Comparison of ENCODE assay signal across 25 cellular contexts in the genomic region with DNA sequence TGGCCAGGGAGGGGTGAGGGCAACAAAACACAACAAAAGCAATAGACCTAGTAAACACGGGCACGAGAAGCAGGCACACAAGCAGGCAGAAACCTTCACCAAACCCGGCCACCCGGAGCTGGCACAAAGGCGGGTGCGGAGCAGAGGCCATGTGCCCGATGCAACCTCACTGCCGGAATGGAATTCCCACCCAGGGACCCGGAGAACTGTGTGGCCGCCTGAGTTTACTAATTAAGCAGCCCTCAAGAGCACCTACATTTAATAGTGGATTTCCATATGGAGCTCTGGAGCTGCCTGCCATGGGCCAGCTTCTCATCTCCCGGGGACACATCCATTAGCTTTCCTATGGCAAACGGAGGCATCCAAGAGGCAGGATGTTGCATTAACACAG.
DNase-seq lines count a peak whose midpoint lies in the region; ATAC-seq and TF ChIP-seq lines count a peak whose summit lies in the region.
"Had no signal": no experiment of that assay in that cellular context is flagged by ENCODE, and none has a peak within 500 bp of the region (broad histone marks: within the 10 kb centered on the region; RNA-seq: fewer than 3 reads in every experiment).

No MANE protein-coding gene starts in this region.

- no peaks in the 10 kb centered on the region for H3K4me1 ChIP-seq in lung (ENCODE audit: control insufficient read depth in 2 of 2, insufficient read depth in 2 of 2, low read length in 2 of 2)
- H3K4me1 ChIP-seq: Caco-2 had no signal

- intact Hi-C loops in activated CD4-positive, alpha-beta T cell treated with anti-CD3 and anti-CD28 coated beads, Interleukin-2, amount 10 ng/mL, durations not matched to agents 24 days and 14 days (cut with micrococcal nuclease) = no loop called here

- H3K27ac ChIP-seq in lung (ENCODE audit: low read depth in 1 of 2, low read length in 1 of 2) = no peak overlapping the region
- H3K27ac ChIP-seq: 22Rv1, C4-2B, RWPE1 had no signal

- peak; percentile 28 for DNase-seq in activated CD4-positive, alpha-beta T cell treated with anti-CD3 and anti-CD28 coated beads, Interleukin-2, amount 10 ng/mL, durations not matched to agents 24 days and 14 days
- DNase-seq in activated CD4-positive, alpha-beta T cell treated with anti-CD3 and anti-CD28 coated beads for 4 hours = no peak
- DNase-seq in lung (ENCODE audit: low spot score) = peak; percentile 27
- DNase-seq in osteocyte (ENCODE audit: extremely low spot score, unreplicated experiment) = peak; percentile 66
- DNase-seq in NCI-H1694 treated with DMSO at 0.1 percent for 48 hours (lab: John Stamatoyannopoulos, UW) = no peak
- DNase-seq in NCI-H526 (lab: John Stamatoyannopoulos, UW) = no peak
- no peak for DNase-seq in activated naive CD4-positive, alpha-beta T cell treated with anti-CD3 and anti-CD28 coated beads, Interleukin-2, amount 50 U/mL, for 72 hours (ENCODE audit: low spot score in 2 of 2)
- DNase-seq: Caco-2; CD8-positive, alpha-beta T cell; DMS79; EL; GDM1; Kasumi-1; NCI-H1092 treated with DMSO at 0.1 percent for 48 hours; NCI-H1436; NCI-H1930; NCI-H2107; NCI-H446 treated with DMSO at 0.1 percent for 48 hours; NCI-H526 treated with DMSO at 0.1 percent for 48 hours; SHP77 had no signal

- peaks cover 2% of the 10 kb centered on the region for H3K27me3 Mint-ChIP-seq in activated CD4-positive, alpha-beta T cell treated with anti-CD3 and anti-CD28 coated beads, Interleukin-2, amount 10 ng/mL, durations not matched to agents 24 days and 14 days
- H3K27me3 Mint-ChIP-seq in osteocyte (ENCODE audit: unreplicated experiment) = no peaks in the 10 kb centered on the region
- H3K27me3 Mint-ChIP-seq: B cell had no signal

- H3K27me3 ChIP-seq in lung (ENCODE audit: control insufficient read depth, insufficient read depth) = no peaks in the 10 kb centered on the region

- H3K36me3 Mint-ChIP-seq in activated CD4-positive, alpha-beta T cell treated with anti-CD3 and anti-CD28 coated beads, Interleukin-2, amount 10 ng/mL, durations not matched to agents 24 days and 14 days (ENCODE audit: low read depth) = no peaks in the 10 kb centered on the region
- H3K36me3 Mint-ChIP-seq in osteocyte (ENCODE audit: unreplicated experiment) = no peaks in the 10 kb centered on the region
- no peaks in the 10 kb centered on the region for H3K36me3 Mint-ChIP-seq in activated naive CD4-positive, alpha-beta T cell treated with anti-CD3 and anti-CD28 coated beads, Interleukin-2, amount 50 U/mL, for 72 hours
- H3K36me3 Mint-ChIP-seq: CD8-positive, alpha-beta T cell had no signal

- H3K9me3 ChIP-seq in lung (ENCODE audit: control insufficient read depth in 2 of 2, insufficient read depth in 1 of 2, low read length in 1 of 2) = no peaks in the 10 kb centered on the region
- H3K9me3 ChIP-seq: Caco-2 had no signal

- no peak overlapping the region for H3K4me3 Mint-ChIP-seq in activated CD4-positive, alpha-beta T cell treated with anti-CD3 and anti-CD28 coated beads, Interleukin-2, amount 10 ng/mL, durations not matched to agents 24 days and 14 days
- no peak overlapping the region for H3K4me3 Mint-ChIP-seq in osteocyte (ENCODE audit: unreplicated experiment)
- H3K4me3 Mint-ChIP-seq: B cell; CD8-positive, alpha-beta T cell had no signal

- H3K9me3 Mint-ChIP-seq in activated CD4-positive, alpha-beta T cell treated with anti-CD3 and anti-CD28 coated beads, Interleukin-2, amount 10 ng/mL, durations not matched to agents 24 days and 14 days = no peaks in the 10 kb centered on the region
- H3K9me3 Mint-ChIP-seq in osteocyte (ENCODE audit: unreplicated experiment) = no peaks in the 10 kb centered on the region
- H3K9me3 Mint-ChIP-seq in activated naive CD4-positive, alpha-beta T cell treated with anti-CD3 and anti-CD28 coated beads, Interleukin-2, amount 50 U/mL, for 72 hours = no peaks in the 10 kb centered on the region
- H3K9me3 Mint-ChIP-seq: CD8-positive, alpha-beta T cell had no signal

- no peak for ATAC-seq in lung (ENCODE audit: insufficient read depth, low FRiP score)
- no peak for ATAC-seq in activated naive CD4-positive, alpha-beta T cell treated with anti-CD3 and anti-CD28 coated beads, Interleukin-2, amount 50 U/mL, for 72 hours
- ATAC-seq: CD8-positive, alpha-beta T cell; GM12878 had no signal

- no peak overlapping the region for H3K27ac Mint-ChIP-seq in activated CD4-positive, alpha-beta T cell treated with anti-CD3 and anti-CD28 coated beads, Interleukin-2, amount 10 ng/mL, durations not matched to agents 24 days and 14 days
- H3K27ac Mint-ChIP-seq in osteocyte (ENCODE audit: unreplicated experiment) = no peak overlapping the region
- no peak overlapping the region for H3K27ac Mint-ChIP-seq in activated naive CD4-positive, alpha-beta T cell treated with anti-CD3 and anti-CD28 coated beads, Interleukin-2, amount 50 U/mL, for 72 hours
- H3K27ac Mint-ChIP-seq: B cell; CD8-positive, alpha-beta T cell had no signal

- no peaks in the 10 kb centered on the region for H3K4me1 Mint-ChIP-seq in activated CD4-positive, alpha-beta T cell treated with anti-CD3 and anti-CD28 coated beads, Interleukin-2, amount 10 ng/mL, durations not matched to agents 24 days and 14 days
- peaks cover 4% of the 10 kb centered on the region for H3K4me1 Mint-ChIP-seq in osteocyte (ENCODE audit: unreplicated experiment)
- H3K4me1 Mint-ChIP-seq: B cell had no signal

- no peaks in the 10 kb centered on the region for H3K36me3 ChIP-seq in lung (ENCODE audit: control insufficient read depth in 2 of 2, insufficient read depth in 2 of 2, low read length in 2 of 2)

- no peak overlapping the region for H3K4me3 ChIP-seq in lung
- H3K4me3 ChIP-seq: GM12878 had no signal

- TF ChIP-seq CTCF in lung (IDR thresholded peaks at IDR 0.05; ENCODE audit: control extremely low read depth, extremely low read depth) = no peak
- no peak for TF ChIP-seq CTCF in osteocyte (IDR thresholded peaks at IDR 0.05)

- WGBS in lung, 2 donors = 79 to 89% methylated on average over 12 of the region's 12 CpGs

Comparison
In these comparisons a context has a peak if more than half of its experiments do, and no peak if none do; other contexts are left out.
1. DNase-seq: peak in activated CD4-positive, alpha-beta T cell treated with anti-CD3 and anti-CD28 coated beads, Interleukin-2, amount 10 ng/mL, durations not matched to agents 24 days and 14 days (single experiment), lung (single experiment) and osteocyte (single experiment); none in activated CD4-positive, alpha-beta T cell treated with anti-CD3 and anti-CD28 coated beads for 4 hours (0 of 2), NCI-H1694 treated with DMSO at 0.1 percent for 48 hours (single experiment), NCI-H526 (0 of 2) and activated naive CD4-positive, alpha-beta T cell treated with anti-CD3 and anti-CD28 coated beads, Interleukin-2, amount 50 U/mL, for 72 hours (0 of 2).